1 cellular context compared by ENCODE assay signal in the genomic region with DNA sequence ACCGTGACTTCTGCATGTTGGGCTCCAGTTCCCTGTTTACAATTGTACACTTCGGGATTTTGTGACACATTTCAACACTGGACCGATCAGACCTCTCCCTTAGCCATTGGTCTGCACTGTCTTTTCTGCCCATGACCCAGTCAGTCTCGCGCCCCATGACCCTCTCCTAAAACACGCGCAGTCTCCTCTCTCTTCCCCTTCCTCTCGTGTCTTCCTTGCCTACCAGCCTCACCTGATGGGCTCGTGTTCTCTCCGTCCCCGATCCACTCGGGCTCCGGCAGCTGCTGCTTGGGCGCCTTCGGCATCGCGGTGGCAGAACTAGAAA.
TF ChIP-seq lines count a peak whose summit lies in the region.

No MANE protein-coding gene starts in this region.

TF ChIP-seq in SK-N-SH, 30 proteins besides CTCF, POLR2A, EP300 and RAD21 (continued from another document):
- TF ChIP-seq, protein P1, sequence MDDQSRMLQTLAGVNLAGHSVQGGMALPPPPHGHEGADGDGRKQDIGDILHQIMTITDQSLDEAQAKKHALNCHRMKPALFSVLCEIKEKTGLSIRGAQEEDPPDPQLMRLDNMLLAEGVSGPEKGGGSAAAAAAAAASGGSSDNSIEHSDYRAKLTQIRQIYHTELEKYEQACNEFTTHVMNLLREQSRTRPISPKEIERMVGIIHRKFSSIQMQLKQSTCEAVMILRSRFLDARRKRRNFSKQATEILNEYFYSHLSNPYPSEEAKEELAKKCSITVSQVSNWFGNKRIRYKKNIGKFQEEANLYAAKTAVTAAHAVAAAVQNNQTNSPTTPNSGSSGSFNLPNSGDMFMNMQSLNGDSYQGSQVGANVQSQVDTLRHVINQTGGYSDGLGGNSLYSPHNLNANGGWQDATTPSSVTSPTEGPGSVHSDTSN (IDR thresholded peaks at IDR 0.05) = no peak
- TF ChIP-seq, protein P2, sequence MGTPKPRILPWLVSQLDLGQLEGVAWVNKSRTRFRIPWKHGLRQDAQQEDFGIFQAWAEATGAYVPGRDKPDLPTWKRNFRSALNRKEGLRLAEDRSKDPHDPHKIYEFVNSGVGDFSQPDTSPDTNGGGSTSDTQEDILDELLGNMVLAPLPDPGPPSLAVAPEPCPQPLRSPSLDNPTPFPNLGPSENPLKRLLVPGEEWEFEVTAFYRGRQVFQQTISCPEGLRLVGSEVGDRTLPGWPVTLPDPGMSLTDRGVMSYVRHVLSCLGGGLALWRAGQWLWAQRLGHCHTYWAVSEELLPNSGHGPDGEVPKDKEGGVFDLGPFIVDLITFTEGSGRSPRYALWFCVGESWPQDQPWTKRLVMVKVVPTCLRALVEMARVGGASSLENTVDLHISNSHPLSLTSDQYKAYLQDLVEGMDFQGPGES (IDR thresholded peaks at IDR 0.05; ENCODE audit: low read depth, low read length) = no peak
- TF ChIP-seq RFX5 (IDR thresholded peaks at IDR 0.05; ENCODE audit: low read length) (no peak), TAF1 (IDR thresholded peaks at IDR 0.05; ENCODE audit: borderline replicate concordance, low read depth, low read length) (no peak), GABPA (IDR thresholded peaks at IDR 0.05; ENCODE audit: low read depth) (no peak), TEAD4 (IDR thresholded peaks at IDR 0.05; ENCODE audit: borderline replicate concordance, insufficient read depth) (no peak), MXI1 (IDR thresholded peaks at IDR 0.05; ENCODE audit: low read depth, low read length) (no peak), JUND (IDR thresholded peaks at IDR 0.05) (no peak), FOSL2 (IDR thresholded peaks at IDR 0.05; ENCODE audit: borderline replicate concordance, low read depth) (no peak)
- TF ChIP-seq, protein P3, sequence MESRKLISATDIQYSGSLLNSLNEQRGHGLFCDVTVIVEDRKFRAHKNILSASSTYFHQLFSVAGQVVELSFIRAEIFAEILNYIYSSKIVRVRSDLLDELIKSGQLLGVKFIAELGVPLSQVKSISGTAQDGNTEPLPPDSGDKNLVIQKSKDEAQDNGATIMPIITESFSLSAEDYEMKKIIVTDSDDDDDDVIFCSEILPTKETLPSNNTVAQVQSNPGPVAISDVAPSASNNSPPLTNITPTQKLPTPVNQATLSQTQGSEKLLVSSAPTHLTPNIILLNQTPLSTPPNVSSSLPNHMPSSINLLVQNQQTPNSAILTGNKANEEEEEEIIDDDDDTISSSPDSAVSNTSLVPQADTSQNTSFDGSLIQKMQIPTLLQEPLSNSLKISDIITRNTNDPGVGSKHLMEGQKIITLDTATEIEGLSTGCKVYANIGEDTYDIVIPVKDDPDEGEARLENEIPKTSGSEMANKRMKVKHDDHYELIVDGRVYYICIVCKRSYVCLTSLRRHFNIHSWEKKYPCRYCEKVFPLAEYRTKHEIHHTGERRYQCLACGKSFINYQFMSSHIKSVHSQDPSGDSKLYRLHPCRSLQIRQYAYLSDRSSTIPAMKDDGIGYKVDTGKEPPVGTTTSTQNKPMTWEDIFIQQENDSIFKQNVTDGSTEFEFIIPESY (IDR thresholded peaks at IDR 0.05; ENCODE audit: borderline replicate concordance, low read depth) = no peak
- TF ChIP-seq, protein P4, sequence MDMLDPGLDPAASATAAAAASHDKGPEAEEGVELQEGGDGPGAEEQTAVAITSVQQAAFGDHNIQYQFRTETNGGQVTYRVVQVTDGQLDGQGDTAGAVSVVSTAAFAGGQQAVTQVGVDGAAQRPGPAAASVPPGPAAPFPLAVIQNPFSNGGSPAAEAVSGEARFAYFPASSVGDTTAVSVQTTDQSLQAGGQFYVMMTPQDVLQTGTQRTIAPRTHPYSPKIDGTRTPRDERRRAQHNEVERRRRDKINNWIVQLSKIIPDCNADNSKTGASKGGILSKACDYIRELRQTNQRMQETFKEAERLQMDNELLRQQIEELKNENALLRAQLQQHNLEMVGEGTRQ (IDR thresholded peaks at IDR 0.05; ENCODE audit: borderline replicate concordance, low read depth, low read length) = no peak
- TF ChIP-seq, protein P5, sequence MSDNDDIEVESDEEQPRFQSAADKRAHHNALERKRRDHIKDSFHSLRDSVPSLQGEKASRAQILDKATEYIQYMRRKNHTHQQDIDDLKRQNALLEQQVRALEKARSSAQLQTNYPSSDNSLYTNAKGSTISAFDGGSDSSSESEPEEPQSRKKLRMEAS (IDR thresholded peaks at IDR 0.05; ENCODE audit: low read depth) = no peak
